Comparison of ENCODE assay signal across 8 cellular contexts in genomic region chr19:10870955-10871603, GRCh38. TPM values are rescaled to one million over a fixed set of nuclear protein-coding genes. Genes with fewer than 3 reads are reported as not detected.
DNase-seq lines count a peak whose midpoint lies in the region; TF ChIP-seq lines count a peak whose summit lies in the region.

Gene CARM1, plus strand, starts transcription at chr19:10871553. Its CDS starts 150 bp downstream, at chr19:10871703.

- peaks cover 6% of the 10 kb centered on the region for H3K36me3 ChIP-seq in HAP-1 (replicated peaks)
- peaks cover 16% of the 10 kb centered on the region for H3K36me3 ChIP-seq in MG63

- no peaks in the 10 kb centered on the region for H3K27me3 ChIP-seq in HAP-1 (ENCODE audit: low read depth)
- no peaks in the 10 kb centered on the region for H3K27me3 ChIP-seq in MG63

- H3K4me3 ChIP-seq in HAP-1, result peak within 1 kb of the TSS; percentile 65
- peak within 1 kb of the TSS; percentile 64 for H3K4me3 ChIP-seq in MG63
- H3K4me3 ChIP-seq in fibroblast of pulmonary artery (replicated peaks; ENCODE audit: low read depth, low read length), result peak within 1 kb of the TSS; percentile 88

- H3K4me1 ChIP-seq in HAP-1, result peaks cover 7% of the 10 kb centered on the region

- H3K9me3 ChIP-seq in HAP-1 (no peaks in the 10 kb centered on the region), MG63 (no peaks in the 10 kb centered on the region)

- DNase-seq in G401 (ENCODE audit: low spot score), result peak; percentile 99
- DNase-seq in HAP-1 (ENCODE audit: low spot score in 2 of 2), result peak; percentile 90 to 98
- DNase-seq in MG63, result peak; percentile 98
- DNase-seq in SHP77 (lab: John Stamatoyannopoulos, UW), result peak; percentile 95
- peak; percentile 99 for DNase-seq in activated effector memory CD4-positive, alpha-beta T cell treated with Interleukin-2 at 50 U/mL for 16 hours
- peak; percentile 99 for DNase-seq in fibroblast of pulmonary artery (ENCODE audit: low read depth)
- DNase-seq in nephron progenitor cell, result peak; percentile 99

- H3K36me3 Mint-ChIP-seq in nephron progenitor cell (ENCODE audit: low read depth), result peaks cover 7% of the 10 kb centered on the region
- H3K36me3 Mint-ChIP-seq in stimulated activated naive CD8-positive, alpha-beta T cell treated with anti-CD3 and anti-CD28 coated beads, Interleukin-15, Interleukin-2, amounts not matched to agents 100 ng/mL and 50 ng/mL, for 24 hours (ENCODE audit: low read depth), result no peaks in the 10 kb centered on the region

- peak within 1 kb of the TSS; percentile 92 for H3K27ac Mint-ChIP-seq in nephron progenitor cell
- peak within 1 kb of the TSS; percentile 88 for H3K27ac Mint-ChIP-seq in stimulated activated naive CD8-positive, alpha-beta T cell treated with anti-CD3 and anti-CD28 coated beads, Interleukin-15, Interleukin-2, amounts not matched to agents 100 ng/mL and 50 ng/mL, for 24 hours

- TF ChIP-seq CTCF in fibroblast of pulmonary artery (IDR thresholded peaks at IDR 0.05; ENCODE audit: low read length, missing control alignments) (peak; percentile 31), nephron progenitor cell (IDR thresholded peaks at IDR 0.05) (peak; percentile 22)

- H3K4me1 Mint-ChIP-seq in nephron progenitor cell, result peaks cover 49% of the 10 kb centered on the region
- H3K4me1 Mint-ChIP-seq in stimulated activated naive CD8-positive, alpha-beta T cell treated with anti-CD3 and anti-CD28 coated beads, Interleukin-15, Interleukin-2, amounts not matched to agents 100 ng/mL and 50 ng/mL, for 24 hours (ENCODE audit: low read depth), result peaks cover 34% of the 10 kb centered on the region

- peak within 1 kb of the TSS; percentile 90 for H3K4me3 Mint-ChIP-seq in nephron progenitor cell
- H3K4me3 Mint-ChIP-seq in stimulated activated naive CD8-positive, alpha-beta T cell treated with anti-CD3 and anti-CD28 coated beads, Interleukin-15, Interleukin-2, amounts not matched to agents 100 ng/mL and 50 ng/mL, for 24 hours, result peak within 1 kb of the TSS; percentile 81

- H3K27me3 Mint-ChIP-seq in nephron progenitor cell (ENCODE audit: low read depth, poor library complexity), result peaks cover 2% of the 10 kb centered on the region
- no peaks in the 10 kb centered on the region for H3K27me3 Mint-ChIP-seq in stimulated activated naive CD8-positive, alpha-beta T cell treated with anti-CD3 and anti-CD28 coated beads, Interleukin-15, Interleukin-2, amounts not matched to agents 100 ng/mL and 50 ng/mL, for 24 hours

- in situ Hi-C loops in G401 (cut with HindIII; ENCODE audit: low sequenced_read_pairs), result no loop called here
- in situ Hi-C loops in HAP-1 (cut with MboI; ENCODE audit: low sequenced_read_pairs), result no loop called here

- H3K9me3 Mint-ChIP-seq in nephron progenitor cell, result no peaks in the 10 kb centered on the region
- no peaks in the 10 kb centered on the region for H3K9me3 Mint-ChIP-seq in stimulated activated naive CD8-positive, alpha-beta T cell treated with anti-CD3 and anti-CD28 coated beads, Interleukin-15, Interleukin-2, amounts not matched to agents 100 ng/mL and 50 ng/mL, for 24 hours

RNA-seq across cellular contexts. Expression of gene CARM1, which starts in this region (rescaled TPM):
- total RNA-seq in G401 (2014; rRNA removed; shearing (Covaris generic)), result 41.8 and 54.2 TPM in 2 replicates
- total RNA-seq in MG63 (2014; rRNA removed; shearing (Covaris generic); ENCODE audit: low replicate concordance), result 28.9 and 45.7 TPM in 2 replicates

Comparison
In these comparisons a context has a peak if more than half of its experiments do, and no peak if none do; other contexts are left out.
1. Peak in every context shown above with its lines: DNase-seq and H3K4me3 ChIP-seq.